ENCODE assay signal across 13 cellular contexts in the genomic region with DNA sequence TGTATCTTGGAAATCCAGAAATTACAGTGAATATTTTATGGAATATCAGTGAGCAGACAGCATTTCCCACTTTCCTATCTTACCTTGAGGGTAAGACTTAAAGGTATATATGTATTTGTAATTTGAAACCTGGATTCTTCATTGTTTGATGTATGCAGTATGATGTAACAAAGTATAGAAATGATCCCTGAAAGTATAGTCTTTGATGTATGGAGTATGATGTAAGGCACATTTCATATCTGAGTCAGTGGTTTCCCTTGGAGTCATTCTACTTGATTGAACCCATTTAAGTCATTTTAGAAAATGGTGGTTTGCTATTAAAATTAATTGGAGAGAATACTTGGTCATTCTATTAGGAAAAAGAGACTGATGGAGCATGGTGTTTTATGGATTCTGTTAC. TPM values are rescaled to one million over a fixed set of nuclear protein-coding genes. Genes with fewer than 3 reads are reported as not detected.
A peak's percentile ranks its signal among the peaks of the same experiment; 100 is the strongest.
DNase-seq lines count a peak whose midpoint lies in the region; ATAC-seq and TF ChIP-seq lines count a peak whose summit lies in the region.
"Had no signal": no experiment of that assay in that cellular context is flagged by ENCODE, and none has a peak within 500 bp of the region (broad histone marks: within the 10 kb centered on the region; RNA-seq: fewer than 3 reads in every experiment).

No MANE protein-coding gene starts in this region.

- no peaks in the 10 kb centered on the region for H3K27me3 Mint-ChIP-seq in activated CD4-positive, alpha-beta T cell treated with anti-CD3 and anti-CD28 coated beads, Interleukin-2, amount 10 ng/mL, durations not matched to agents 7 days and 5 days
- no peaks in the 10 kb centered on the region for H3K27me3 Mint-ChIP-seq in activated naive CD8-positive, alpha-beta T cell treated with anti-CD3 and anti-CD28 coated beads, Interleukin-2, amount 50 U/mL, for 24 hours
- no peaks in the 10 kb centered on the region for H3K27me3 Mint-ChIP-seq in stimulated activated memory B cell treated with anti-CD40 and anti-IgM and Interleukin-4, amounts not matched to agents 10 μg/mL and 1 μg/mL and 100 μg/mL, for 72 hours

- CTCF ChIA-PET in activated CD4-positive, alpha-beta T cell treated with anti-CD3 and anti-CD28 coated beads, Interleukin-2, amount 10 ng/mL, durations not matched to agents 7 days and 5 days (lab: Charles Lee): no interaction called here

- H3K4me3 Mint-ChIP-seq in activated CD4-positive, alpha-beta T cell treated with anti-CD3 and anti-CD28 coated beads, Interleukin-2, amount 10 ng/mL, durations not matched to agents 7 days and 5 days: no peak overlapping the region
- H3K4me3 Mint-ChIP-seq in activated naive CD8-positive, alpha-beta T cell treated with anti-CD3 and anti-CD28 coated beads, Interleukin-2, amount 50 U/mL, for 24 hours: peak overlapping the region; percentile 27
- H3K4me3 Mint-ChIP-seq in stimulated activated memory B cell treated with anti-CD40 and anti-IgM and Interleukin-4, amounts not matched to agents 10 μg/mL and 1 μg/mL and 100 μg/mL, for 72 hours: no peak overlapping the region

- H3K36me3 Mint-ChIP-seq in activated CD4-positive, alpha-beta T cell treated with anti-CD3 and anti-CD28 coated beads, Interleukin-2, amount 10 ng/mL, durations not matched to agents 7 days and 5 days (ENCODE audit: low read depth): peaks cover 48% of the 10 kb centered on the region
- H3K36me3 Mint-ChIP-seq in activated naive CD8-positive, alpha-beta T cell treated with anti-CD3 and anti-CD28 coated beads, Interleukin-2, amount 50 U/mL, for 24 hours (ENCODE audit: low read depth): peaks cover 45% of the 10 kb centered on the region
- peaks cover 27% of the 10 kb centered on the region for H3K36me3 Mint-ChIP-seq in stimulated activated memory B cell treated with anti-CD40 and anti-IgM and Interleukin-4, amounts not matched to agents 10 μg/mL and 1 μg/mL and 100 μg/mL, for 72 hours

- intact Hi-C loops in sciatic nerve (cut with DNase I): no loop called here

- no peak for TF ChIP-seq CTCF in GM20000 (IDR thresholded peaks at IDR 0.05; ENCODE audit: extremely low read depth, missing control alignments)

- H3K27ac Mint-ChIP-seq in activated CD4-positive, alpha-beta T cell treated with anti-CD3 and anti-CD28 coated beads, Interleukin-2, amount 10 ng/mL, durations not matched to agents 7 days and 5 days: peak overlapping the region; percentile 75
- H3K27ac Mint-ChIP-seq in activated naive CD8-positive, alpha-beta T cell treated with anti-CD3 and anti-CD28 coated beads, Interleukin-2, amount 50 U/mL, for 24 hours: peak overlapping the region; percentile 82
- peak overlapping the region; percentile 88 for H3K27ac Mint-ChIP-seq in stimulated activated memory B cell treated with anti-CD40 and anti-IgM and Interleukin-4, amounts not matched to agents 10 μg/mL and 1 μg/mL and 100 μg/mL, for 72 hours

- H3K9me3 Mint-ChIP-seq in activated CD4-positive, alpha-beta T cell treated with anti-CD3 and anti-CD28 coated beads, Interleukin-2, amount 10 ng/mL, durations not matched to agents 7 days and 5 days: no peaks in the 10 kb centered on the region
- no peaks in the 10 kb centered on the region for H3K9me3 Mint-ChIP-seq in activated naive CD8-positive, alpha-beta T cell treated with anti-CD3 and anti-CD28 coated beads, Interleukin-2, amount 50 U/mL, for 24 hours
- no peaks in the 10 kb centered on the region for H3K9me3 Mint-ChIP-seq in stimulated activated memory B cell treated with anti-CD40 and anti-IgM and Interleukin-4, amounts not matched to agents 10 μg/mL and 1 μg/mL and 100 μg/mL, for 72 hours

- DNase-seq in activated CD4-positive, alpha-beta T cell treated with anti-CD3 and anti-CD28 coated beads, Interleukin-2, amount 10 ng/mL, durations not matched to agents 7 days and 5 days: no peak
- no peak for DNase-seq in activated CD4-positive, alpha-beta T cell treated with anti-CD3 and anti-CD28 coated beads, Interleukin-2, amount 50 U/mL, for 48 hours
- DNase-seq in NCI-H69 (lab: John Stamatoyannopoulos, UW): peak; percentile 9
- DNase-seq in activated naive CD8-positive, alpha-beta T cell treated with anti-CD3 and anti-CD28 coated beads, Interleukin-2, amount 50 U/mL, for 24 hours: no peak
- no peak for DNase-seq in sciatic nerve (ENCODE audit: low spot score)
- DNase-seq in COLO829 (ENCODE audit: low spot score): no peak
- DNase-seq in GM20000 (ENCODE audit: low spot score): no peak
- DNase-seq: dermis blood vessel endothelial cell, DMS79, NCI-H2171 treated with DMSO at 0.1 percent for 48 hours, OCI-M1, upper lobe of left lung had no signal

- POLR2A ChIA-PET in activated CD4-positive, alpha-beta T cell treated with anti-CD3 and anti-CD28 coated beads, Interleukin-2, amount 10 ng/mL, durations not matched to agents 7 days and 5 days (lab: Charles Lee): no interaction called here

- ATAC-seq in activated naive CD8-positive, alpha-beta T cell treated with anti-CD3 and anti-CD28 coated beads, Interleukin-2, amount 50 U/mL, for 24 hours: no peak
- ATAC-seq in stimulated activated memory B cell treated with anti-CD40 and anti-IgM and Interleukin-4, amounts not matched to agents 10 μg/mL and 1 μg/mL and 100 μg/mL, for 72 hours: no peak
- no peak for ATAC-seq in sciatic nerve

- H3K4me1 Mint-ChIP-seq in activated CD4-positive, alpha-beta T cell treated with anti-CD3 and anti-CD28 coated beads, Interleukin-2, amount 10 ng/mL, durations not matched to agents 7 days and 5 days: peaks cover 85% of the 10 kb centered on the region
- peaks cover 82% of the 10 kb centered on the region for H3K4me1 Mint-ChIP-seq in activated naive CD8-positive, alpha-beta T cell treated with anti-CD3 and anti-CD28 coated beads, Interleukin-2, amount 50 U/mL, for 24 hours
- peaks cover 67% of the 10 kb centered on the region for H3K4me1 Mint-ChIP-seq in stimulated activated memory B cell treated with anti-CD40 and anti-IgM and Interleukin-4, amounts not matched to agents 10 μg/mL and 1 μg/mL and 100 μg/mL, for 72 hours

RNA-seq across cellular contexts. Expression of a gene that starts 10.1 kb away (rescaled TPM):
- total RNA-seq in activated CD4-positive, alpha-beta T cell treated with anti-CD3 and anti-CD28 coated beads, Interleukin-2, amount 10 ng/mL, durations not matched to agents 7 days and 5 days: 10 to 100 TPM; 72.5 to 82.3 TPM
- total RNA-seq in sciatic nerve: 62.1 TPM

RNA-seq across cellular contexts. Expression of a gene that starts 33.0 kb away (rescaled TPM):
- 1 to 10 TPM; 5.6 to 6.8 TPM for total RNA-seq in activated CD4-positive, alpha-beta T cell treated with anti-CD3 and anti-CD28 coated beads, Interleukin-2, amount 10 ng/mL, durations not matched to agents 7 days and 5 days
- total RNA-seq in sciatic nerve: 1.1 TPM

RNA-seq across cellular contexts. Expression of a gene that starts 33.4 kb away (rescaled TPM):
- 10 to 100 TPM; 11.7 to 13.8 TPM for total RNA-seq in activated CD4-positive, alpha-beta T cell treated with anti-CD3 and anti-CD28 coated beads, Interleukin-2, amount 10 ng/mL, durations not matched to agents 7 days and 5 days
- total RNA-seq in sciatic nerve: 7.0 TPM
